Comparison of ENCODE assay signal across 27 cellular contexts in genomic region chr4:52612341-52612740, GRCh38.
"Had no signal": no experiment of that assay in that cellular context is flagged by ENCODE, and none has a peak within 500 bp of the region (broad histone marks: within the 10 kb centered on the region; RNA-seq: fewer than 3 reads in every experiment).

No MANE protein-coding gene starts in this region.

- H3K27me3 Mint-ChIP-seq: activated CD4-positive, alpha-beta memory T cell treated with anti-CD3 and anti-CD28 coated beads for 36 hours; activated T-helper 17 cell treated with anti-CD3 and anti-CD28 coated beads, Interleukin-2, amount 50 U/mL, for 72 hours had no signal

- H3K27ac ChIP-seq: RWPE1, SJCRH30 had no signal

- H3K4me3 ChIP-seq: SJCRH30 had no signal

- H3K4me3 Mint-ChIP-seq: activated CD4-positive, alpha-beta memory T cell treated with anti-CD3 and anti-CD28 coated beads for 36 hours; activated naive CD4-positive, alpha-beta T cell treated with anti-CD3 and anti-CD28 coated beads, Interleukin-2, amount 10 ng/mL, durations not matched to agents 7 days and 5 days; activated naive CD8-positive, alpha-beta T cell treated with anti-CD3 and anti-CD28 coated beads for 36 hours; activated T-helper 17 cell treated with anti-CD3 and anti-CD28 coated beads, Interleukin-2, amount 50 U/mL, for 72 hours; T-helper 1 cell treated with Interleukin-12 subunit alpha and Interleukin-12 subunit beta and Interleukin-4 antibody, amounts not matched to agents 30 μg/mL and 1 μg/mL, for 36 hours had no signal

- H3K27me3 ChIP-seq: SJCRH30 had no signal

- H3K27ac Mint-ChIP-seq: activated CD4-positive, alpha-beta memory T cell treated with anti-CD3 and anti-CD28 coated beads for 36 hours; activated naive CD4-positive, alpha-beta T cell treated with anti-CD3 and anti-CD28 coated beads, Interleukin-2, amount 10 ng/mL, durations not matched to agents 7 days and 5 days; activated naive CD8-positive, alpha-beta T cell treated with anti-CD3 and anti-CD28 coated beads for 36 hours; activated T-helper 17 cell treated with anti-CD3 and anti-CD28 coated beads, Interleukin-2, amount 50 U/mL, for 72 hours; T-helper 1 cell treated with Interleukin-12 subunit alpha and Interleukin-12 subunit beta and Interleukin-4 antibody, amounts not matched to agents 30 μg/mL and 1 μg/mL, for 36 hours had no signal

- ATAC-seq: activated T-helper 17 cell treated with anti-CD3 and anti-CD28 coated beads, Interleukin-2, amount 50 U/mL, for 72 hours; Panc1; SK-N-SH treated with all-trans-retinoic acid at 6 μM for 48 hours had no signal

- H3K9me3 Mint-ChIP-seq: activated CD4-positive, alpha-beta memory T cell treated with anti-CD3 and anti-CD28 coated beads for 36 hours; activated T-helper 17 cell treated with anti-CD3 and anti-CD28 coated beads, Interleukin-2, amount 50 U/mL, for 72 hours; T-helper 1 cell treated with Interleukin-12 subunit alpha and Interleukin-12 subunit beta and Interleukin-4 antibody, amounts not matched to agents 30 μg/mL and 1 μg/mL, for 36 hours had no signal

- DNase-seq: activated CD4-positive, alpha-beta memory T cell treated with anti-CD3 and anti-CD28 coated beads for 36 hours; activated CD4-positive, alpha-beta T cell treated with anti-CD3 and anti-CD28 coated beads for 48 hours; activated CD4-positive, CD25-positive, alpha-beta regulatory T cell treated with anti-CD3 and anti-CD28 coated beads, Interleukin-2, amount 50 U/mL, for 72 hours; activated CD8-positive, alpha-beta memory T cell treated with anti-CD3 and anti-CD28 coated beads for 24 hours; activated gamma-delta T cell treated with Interleukin-2 at 50 U/mL for 16 hours; activated naive CD4-positive, alpha-beta T cell treated with anti-CD3 and anti-CD28 coated beads, Interleukin-2, amount 10 ng/mL, durations not matched to agents 7 days and 5 days; activated naive CD8-positive, alpha-beta T cell treated with anti-CD3 and anti-CD28 coated beads for 36 hours; activated T-cell treated with anti-CD3 and anti-CD28 coated beads for 4 hours; activated T-cell treated with anti-CD3 and anti-CD28 coated beads, Interleukin-2, amount 50 U/mL, for 48 hours; anterior cingulate cortex; Karpas-422; NCI-H1105 treated with DMSO at 0.1 percent for 48 hours; NCI-H1436 treated with DMSO at 0.1 percent for 48 hours; NCI-H187; NCI-H2081; NCI-H510A treated with DMSO at 0.1 percent for 48 hours; NCI-H69; NK-92 treated with Interleukin-12 subunit alpha and Interleukin-12 subunit beta, amount 100 ng/mL, for 24 hours; OCI-M1; Right ventricle myocardium superior; SJCRH30; SW 1271 had no signal
